ENCODE assay signal across 7 cellular contexts in genomic region chr14:103528512-103529382, GRCh38. TPM values are rescaled to one million over a fixed set of nuclear protein-coding genes. Genes with fewer than 3 reads are reported as not detected.
DNase-seq lines count a peak whose midpoint lies in the region; ATAC-seq and TF ChIP-seq lines count a peak whose summit lies in the region.

Gene TRMT61A (plus strand): TSS chr14:103529196. CDS start chr14:103529979, 783 bp downstream.

- peak; percentile 92 for DNase-seq in NCI-H774 (lab: John Stamatoyannopoulos, UW)
- DNase-seq in activated CD8-positive, alpha-beta memory T cell treated with anti-CD3 and anti-CD28 coated beads for 1 hour (ENCODE audit: extremely low read depth in 1 of 2, low read depth in 1 of 2), result peak; percentile 34 to 71
- peak; percentile 90 for DNase-seq in lung (ENCODE audit: low spot score)
- DNase-seq in stimulated activated CD4-positive, alpha-beta T cell treated with anti-CD3 and anti-CD28 coated beads, TNF-alpha, amount 100 ng/mL, for 24 hours (ENCODE audit: low read depth in 3 of 3), result peak; percentile 52 to 71 (median 69)

- H3K4me3 ChIP-seq in ectodermal cell (ENCODE audit: insufficient read depth, low read depth, low read length) (peak within 1 kb of the TSS; percentile 78), lung (peak within 1 kb of the TSS; percentile 91)

- H3K36me3 ChIP-seq in ectodermal cell (ENCODE audit: control insufficient read depth, insufficient read depth, low read length) (no peaks in the 10 kb centered on the region), lung (ENCODE audit: control insufficient read depth in 2 of 2, insufficient read depth in 2 of 2, low read length in 2 of 2) (peaks cover 0 to 25% of the 10 kb centered on the region in 2 donors)

- no peak for TF ChIP-seq CTCF in lung (IDR thresholded peaks at IDR 0.05; ENCODE audit: control extremely low read depth, extremely low read depth)

- peaks cover 12% of the 10 kb centered on the region for H3K27me3 ChIP-seq in ectodermal cell (ENCODE audit: control insufficient read depth, insufficient read depth, low read length, poor library complexity, severe bottlenecking)
- no peaks in the 10 kb centered on the region for H3K27me3 ChIP-seq in lung (ENCODE audit: control insufficient read depth, insufficient read depth)

- peak within 1 kb of the TSS; percentile 0 for H3K27ac ChIP-seq in ectodermal cell (ENCODE audit: insufficient read depth, low read depth, low read length, poor library complexity, severe bottlenecking)
- peak within 1 kb of the TSS; percentile 87 to 96 for H3K27ac ChIP-seq in lung (ENCODE audit: low read depth in 1 of 2, low read length in 1 of 2)

- H3K9me3 ChIP-seq in ectodermal cell (ENCODE audit: control insufficient read depth, low read length) (no peaks in the 10 kb centered on the region), lung (ENCODE audit: control insufficient read depth in 2 of 2, insufficient read depth in 1 of 2, low read length in 1 of 2) (no peaks in the 10 kb centered on the region)

- WGBS in ectodermal cell, 2 experiments, result 7% methylated on average over 70 of the region's 71 CpGs
- 3 to 6% methylated on average over 46 to 70 of the region's 71 CpGs for WGBS in lung, 2 donors

- H3K4me1 ChIP-seq in ectodermal cell (ENCODE audit: control insufficient read depth, insufficient read depth, low read length) (peaks cover 17% of the 10 kb centered on the region), lung (ENCODE audit: control insufficient read depth in 2 of 2, insufficient read depth in 2 of 2, low read length in 2 of 2) (peaks cover 0 to 27% of the 10 kb centered on the region in 2 donors)

- ATAC-seq in GM18498 (IDR thresholded peaks at IDR 0.05; ENCODE audit: unreplicated experiment) (peak; percentile 50), HG03521 (IDR thresholded peaks at IDR 0.05; ENCODE audit: unreplicated experiment) (peak; percentile 55), lung (ENCODE audit: insufficient read depth, low FRiP score) (peak; percentile 86)

RNA-seq across cellular contexts. Expression of gene TRMT61A, which starts in this region (rescaled TPM):
- polyA plus RNA-seq in ectodermal cell (2013, experiment 1 of 4), result 4.6 TPM
- 4.4 TPM for polyA plus RNA-seq in ectodermal cell (2013, experiment 2 of 4)
- polyA plus RNA-seq in ectodermal cell (2013, experiment 3 of 4), result 3.9 TPM
- 3.8 TPM for polyA plus RNA-seq in ectodermal cell (2013, experiment 4 of 4)
- 10 to 100 TPM; 11.9 to 15.2 TPM for total RNA-seq in lung
- 10 to 100 TPM; 16.8 to 21.5 TPM for polyA plus RNA-seq in lung

Comparison
In these comparisons a context has a peak if more than half of its experiments do, and no peak if none do; other contexts are left out.
1. Peak in every context shown above with its lines: DNase-seq, ATAC-seq, H3K4me3 ChIP-seq and H3K27ac ChIP-seq.